In genomic region chr10:119546009-119546408, GRCh38 we compare ENCODE assay signal across 19 cellular contexts. TPM values are rescaled to one million over a fixed set of nuclear protein-coding genes. Genes with fewer than 3 reads are reported as not detected.
DNase-seq lines count a peak whose midpoint lies in the region; ATAC-seq and TF ChIP-seq lines count a peak whose summit lies in the region.
"Had no signal": no experiment of that assay in that cellular context is flagged by ENCODE, and none has a peak within 500 bp of the region (broad histone marks: within the 10 kb centered on the region; RNA-seq: fewer than 3 reads in every experiment).

No MANE protein-coding gene starts in this region.

- H3K27ac Mint-ChIP-seq in CD4-positive, alpha-beta T cell: no peak overlapping the region
- peak overlapping the region; percentile 24 for H3K27ac Mint-ChIP-seq in T-helper 17 cell
- H3K27ac Mint-ChIP-seq: activated naive CD4-positive, alpha-beta T cell treated with anti-CD3 and anti-CD28 coated beads, Interleukin-2, amount 10 ng/mL, durations not matched to agents 7 days and 5 days; activated T-cell treated with anti-CD3 and anti-CD28 coated beads, Interleukin-2, amount 50 U/mL, for 72 hours; CD4-positive, CD25-positive, alpha-beta regulatory T cell; H9 had no signal

- no peak for TF ChIP-seq CTCF in CD4-positive, alpha-beta T cell (IDR thresholded peaks at IDR 0.05)

- H3K27me3 ChIP-seq in CD4-positive, alpha-beta T cell (ENCODE audit: control insufficient read depth, insufficient read depth, low read length): no peaks in the 10 kb centered on the region
- H3K27me3 ChIP-seq in GM23248 (replicated peaks; ENCODE audit: insufficient read depth): peaks cover 12% of the 10 kb centered on the region; the same call in 1 of the 2 replicates
- H3K27me3 ChIP-seq: Peyer's patch, SJSA1 had no signal

- no peaks in the 10 kb centered on the region for H3F3A ChIP-seq in GM23248 (ENCODE audit: insufficient read depth)

- no peaks in the 10 kb centered on the region for H4K20me1 ChIP-seq in GM23248 (ENCODE audit: insufficient read depth)

- H3K4me1 Mint-ChIP-seq in CD4-positive, alpha-beta T cell (ENCODE audit: low read depth): peaks cover 13% of the 10 kb centered on the region
- H3K4me1 Mint-ChIP-seq in T-helper 17 cell: peaks cover 9% of the 10 kb centered on the region

- H3K27me3 Mint-ChIP-seq in CD4-positive, alpha-beta T cell: no peaks in the 10 kb centered on the region
- H3K27me3 Mint-ChIP-seq in T-helper 17 cell: peaks cover 20% of the 10 kb centered on the region

- H3K4me3 ChIP-seq in GM23248: no peak overlapping the region
- H3K4me3 ChIP-seq: esophagus squamous epithelium, Peyer's patch, SJSA1, stomach, transverse colon had no signal

- POLR2A ChIA-PET in CD4-positive, alpha-beta T cell (lab: Charles Lee): no interaction called here

- intact Hi-C loops in CD4-positive, alpha-beta T cell (cut with DNase I, micrococcal nuclease): no loop called here

- CTCF ChIA-PET in CD4-positive, alpha-beta T cell (lab: Charles Lee): interaction anchor here (0.8 kb wide), 1 partner anchor 24 kb away, joined by 4 read pairs; no protein-coding TSS in a partner anchor

- H3K4me2 ChIP-seq in GM23248 (ENCODE audit: unreplicated experiment): no peak overlapping the region

- H3K36me3 ChIP-seq in GM23248 (ENCODE audit: low read depth): no peaks in the 10 kb centered on the region
- H3K36me3 ChIP-seq: esophagus squamous epithelium, Peyer's patch, stomach, transverse colon had no signal

- H3K9me2 ChIP-seq in GM23248 (ENCODE audit: insufficient read depth): no peaks in the 10 kb centered on the region

- H3K4me1 ChIP-seq in GM23248 (ENCODE audit: insufficient read depth): peaks cover 15% of the 10 kb centered on the region

- no peak for DNase-seq in CD4-positive, alpha-beta T cell
- DNase-seq in GM23248 (peak; percentile 21), T-helper 17 cell (no peak), mesenteric fat pad (ENCODE audit: low spot score) (peak; percentile 30), MV-4-11 (lab: John Stamatoyannopoulos, UW) (no peak), NCI-H82 (lab: John Stamatoyannopoulos, UW) (no peak)
- DNase-seq: activated CD4-positive, alpha-beta T cell treated with anti-CD3 and anti-CD28 coated beads for 48 hours; activated naive CD4-positive, alpha-beta T cell treated with anti-CD3 and anti-CD28 coated beads, Interleukin-2, amount 10 ng/mL, durations not matched to agents 7 days and 5 days; activated T-cell treated with anti-CD3 and anti-CD28 coated beads, Interleukin-2, amount 50 U/mL, for 72 hours; CD4-positive, CD25-positive, alpha-beta regulatory T cell; DMS53; esophagus squamous epithelium; H9; Peyer's patch; stomach; transverse colon had no signal

- peaks cover 14% of the 10 kb centered on the region for H3K36me3 Mint-ChIP-seq in CD4-positive, alpha-beta T cell (ENCODE audit: low read depth)
- peaks cover 2% of the 10 kb centered on the region for H3K36me3 Mint-ChIP-seq in T-helper 17 cell (ENCODE audit: low read depth)
- H3K36me3 Mint-ChIP-seq: CD4-positive, CD25-positive, alpha-beta regulatory T cell had no signal

- no peak overlapping the region for H2AFZ ChIP-seq in GM23248

- whole genome bisulfite sequencing in GM23248 (ENCODE audit: low coverage in 1 of 2, low lambda C conversion rate in 2 of 2, missing lambda C conversion rate in 2 of 2), 2 experiments: 28 to 32% methylated on average over 3 of the region's 3 CpGs

- H3K4me3 Mint-ChIP-seq in CD4-positive, alpha-beta T cell: peak overlapping the region; percentile 15
- H3K4me3 Mint-ChIP-seq in T-helper 17 cell: no peak overlapping the region
- H3K4me3 Mint-ChIP-seq: activated naive CD4-positive, alpha-beta T cell treated with anti-CD3 and anti-CD28 coated beads, Interleukin-2, amount 10 ng/mL, durations not matched to agents 7 days and 5 days; activated T-cell treated with anti-CD3 and anti-CD28 coated beads, Interleukin-2, amount 50 U/mL, for 72 hours; H9 had no signal

- H3K9ac ChIP-seq in GM23248: no peak overlapping the region

- H3K9me3 ChIP-seq in CD4-positive, alpha-beta T cell (ENCODE audit: control insufficient read depth, low read length): no peaks in the 10 kb centered on the region
- H3K9me3 ChIP-seq in GM23248 (ENCODE audit: low read depth) (no peaks in the 10 kb centered on the region), T-helper 17 cell (ENCODE audit: control insufficient read depth, low read length, poor library complexity, severe bottlenecking) (no peaks in the 10 kb centered on the region)
- H3K9me3 ChIP-seq: esophagus squamous epithelium, Peyer's patch, stomach, transverse colon had no signal

- H3K9me3 Mint-ChIP-seq in CD4-positive, alpha-beta T cell: no peaks in the 10 kb centered on the region
- H3K9me3 Mint-ChIP-seq: activated naive CD4-positive, alpha-beta T cell treated with anti-CD3 and anti-CD28 coated beads, Interleukin-2, amount 10 ng/mL, durations not matched to agents 7 days and 5 days; activated T-cell treated with anti-CD3 and anti-CD28 coated beads, Interleukin-2, amount 50 U/mL, for 72 hours; H9 had no signal

- in situ Hi-C loops in GM23248 (cut with MboI): no loop called here

- no peak for ATAC-seq in CD4-positive, alpha-beta T cell (ENCODE audit: poor library complexity)
- no peak for ATAC-seq in T-helper 17 cell
- no peak for ATAC-seq in GM21825 (IDR thresholded peaks at IDR 0.05; ENCODE audit: unreplicated experiment)
- ATAC-seq: activated T-cell treated with anti-CD3 and anti-CD28 coated beads, Interleukin-2, amount 50 U/mL, for 72 hours; HepG2 had no signal

- H3K79me2 ChIP-seq in GM23248 (ENCODE audit: insufficient read depth): peaks cover 10% of the 10 kb centered on the region

- no peak overlapping the region for H3K27ac ChIP-seq in CD4-positive, alpha-beta T cell (ENCODE audit: low read depth, low read length)
- H3K27ac ChIP-seq in GM23248: no peak overlapping the region
- H3K27ac ChIP-seq: esophagus squamous epithelium, Peyer's patch, SJSA1, stomach had no signal

RNA-seq across cellular contexts. Expression of gene RGS10, which starts 3.5 kb away (rescaled TPM):
- total RNA-seq in CD4-positive, alpha-beta T cell: 100 to 1,000 TPM; 132 to 134 TPM
- 26.9 and 27.8 TPM in 2 replicates for total RNA-seq in GM23248 (2014; rRNA removed; shearing (Covaris generic))
- 38.7 and 40.3 TPM in 2 replicates for polyA plus RNA-seq in GM23248 (2016; fragmentation: Nextera tagmentation; extraction: Ambion mirVana)
- total RNA-seq in T-helper 17 cell: 100 to 1,000 TPM in 1 of 2 donors, 10 to 100 TPM in 1; 64.7 to 135 TPM
- 18.1 TPM for total RNA-seq in mesenteric fat pad

RNA-seq across cellular contexts. Expression of gene TIAL1, which starts 50.8 kb away (rescaled TPM):
- 100 to 1,000 TPM; 159 to 174 TPM for total RNA-seq in CD4-positive, alpha-beta T cell
- 34.7 and 43.6 TPM in 2 replicates for total RNA-seq in GM23248 (2014; rRNA removed; shearing (Covaris generic))
- polyA plus RNA-seq in GM23248 (2016; fragmentation: Nextera tagmentation; extraction: Ambion mirVana): 21.2 and 24.1 TPM in 2 replicates
- total RNA-seq in T-helper 17 cell: 100 to 1,000 TPM; 169 to 172 TPM
- total RNA-seq in mesenteric fat pad: 97.6 TPM

Comparison
In these comparisons a context has a peak if more than half of its experiments do, and no peak if none do; other contexts are left out.
1. DNase-seq: peak in GM23248 (single experiment) and mesenteric fat pad (single experiment); none in CD4-positive, alpha-beta T cell (0 of 10), T-helper 17 cell (0 of 3), MV-4-11 (single experiment) and NCI-H82 (single experiment).